ENCODE assay signal across 1 cellular context in the genomic region with DNA sequence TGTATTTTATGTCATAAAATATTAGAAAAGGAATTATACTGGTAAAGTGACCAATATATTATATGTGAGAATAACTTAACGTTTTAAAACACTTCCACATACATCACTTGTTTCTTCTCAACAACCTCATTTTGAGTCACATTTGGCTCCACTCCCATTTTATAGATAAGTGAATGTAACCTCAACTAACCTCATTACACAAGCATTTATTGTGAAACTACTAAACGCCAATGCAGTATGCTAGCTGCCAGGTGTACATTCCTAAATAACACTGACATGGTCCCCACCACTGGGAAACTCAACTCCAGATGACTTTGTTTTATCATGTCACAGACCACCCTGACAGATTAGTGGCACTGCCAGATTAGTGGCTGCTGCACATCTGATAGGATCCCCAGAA.
TF ChIP-seq lines count a peak whose summit lies in the region.

No MANE protein-coding gene starts in this region.

TF ChIP-seq in HepG2, 621 proteins besides CTCF, POLR2A, EP300 and RAD21 (continued from another document):
- TF ChIP-seq ZNF331 (CRISPR knock-in tag; IDR thresholded peaks at IDR 0.05) (no peak), PAF1 (CRISPR knock-in tag; IDR thresholded peaks at IDR 0.05) (no peak), KDM3A (CRISPR knock-in tag; IDR thresholded peaks at IDR 0.05; ENCODE audit: low read depth) (no peak), ZNF350 (CRISPR knock-in tag; IDR thresholded peaks at IDR 0.05; ENCODE audit: borderline replicate concordance, low read depth) (no peak), ZSCAN31 (CRISPR knock-in tag; IDR thresholded peaks at IDR 0.05; ENCODE audit: low read depth) (no peak), ZNF484 (CRISPR knock-in tag; IDR thresholded peaks at IDR 0.05; ENCODE audit: borderline replicate concordance, low read depth) (no peak), ZNF564 (CRISPR knock-in tag; IDR thresholded peaks at IDR 0.05) (no peak)
